8 cellular contexts compared by ENCODE assay signal in genomic region chr18:3129053-3129864, GRCh38.
A peak's percentile ranks its signal among the peaks of the same experiment; 100 is the strongest.
DNase-seq lines count a peak whose midpoint lies in the region; ATAC-seq and TF ChIP-seq lines count a peak whose summit lies in the region.

No MANE protein-coding gene starts in this region.

- H3K4me1 Mint-ChIP-seq in dendritic cell treated with granulocyte-macrophage colony-stimulating factor and Interleukin-4, amounts not matched to agents 40 ng/mL and 50 ng/mL, for 4 days (ENCODE audit: low read depth), result peaks cover 12% of the 10 kb centered on the region

- H3K27me3 Mint-ChIP-seq in dendritic cell treated with granulocyte-macrophage colony-stimulating factor and Interleukin-4, amounts not matched to agents 40 ng/mL and 50 ng/mL, for 4 days, result no peaks in the 10 kb centered on the region

- H3K9me3 Mint-ChIP-seq in dendritic cell treated with granulocyte-macrophage colony-stimulating factor and Interleukin-4, amounts not matched to agents 40 ng/mL and 50 ng/mL, for 4 days, result no peaks in the 10 kb centered on the region

- POLR2A ChIA-PET in AG04450 (lab: Yijun Ruan, JAX), result no interaction called here

- no peaks in the 10 kb centered on the region; the same call in 1 of the 2 replicates for H3K9me3 ChIP-seq in AG04450 (ENCODE audit: control insufficient read depth, insufficient read depth, low read length)

- DNase-seq in AG04450 (ENCODE audit: low read depth, low spot score) (peak; percentile 63), NCI-H748 (lab: John Stamatoyannopoulos, UW; ENCODE audit: unreplicated experiment) (peak; percentile 85), lower leg skin (ENCODE audit: low spot score in 2 of 2) (peak; percentile 66 to 95)
- DNase-seq in activated CD4-positive, alpha-beta T cell treated with anti-CD3 and anti-CD28 coated beads, Interleukin-2, amount 50 U/mL, for 24 hours (ENCODE audit: low read depth in 1 of 2, low spot score in 1 of 2), result peak; percentile 60 to 76
- peak; percentile 59 to 68 (median 64) for DNase-seq in stimulated activated CD4-positive, alpha-beta T cell treated with anti-CD3 and anti-CD28 coated beads, TNF-alpha, amount 100 ng/mL, for 4 hours (ENCODE audit: low read depth in 3 of 3)

- H3K4me3 Mint-ChIP-seq in dendritic cell treated with granulocyte-macrophage colony-stimulating factor and Interleukin-4, amounts not matched to agents 40 ng/mL and 50 ng/mL, for 4 days, result peak overlapping the region; percentile 64

- peak; percentile 89 for ATAC-seq in GM18858 (IDR thresholded peaks at IDR 0.05; ENCODE audit: unreplicated experiment)
- ATAC-seq in HG03066 (IDR thresholded peaks at IDR 0.05; ENCODE audit: low read depth, unreplicated experiment), result peak; percentile 91

- H3K4me3 ChIP-seq in AG04450 (ENCODE audit: low read depth, low read length), result no peak overlapping the region
- H3K4me3 ChIP-seq in lower leg skin (ENCODE audit: low read depth, poor library complexity, severe bottlenecking), result no peak overlapping the region

- peaks cover 5% of the 10 kb centered on the region for H3K27me3 ChIP-seq in AG04450 (ENCODE audit: control insufficient read depth, insufficient read depth, low read length)

- H3K27ac Mint-ChIP-seq in dendritic cell treated with granulocyte-macrophage colony-stimulating factor and Interleukin-4, amounts not matched to agents 40 ng/mL and 50 ng/mL, for 4 days, result peak overlapping the region; percentile 50

- H3K27ac ChIP-seq in AG04450 (ENCODE audit: low read depth, low read length), result no peak overlapping the region

- peak; percentile 93 for TF ChIP-seq CTCF in AG04450 (IDR thresholded peaks at IDR 0.05; ENCODE audit: low read depth, low read length)
- TF ChIP-seq CTCF in lower leg skin (IDR thresholded peaks at IDR 0.05), result peak in 1 of 3 donors; percentile 57

- TF ChIP-seq POLR2A in lower leg skin (IDR thresholded peaks at IDR 0.05), result no peak

- CTCF ChIA-PET in AG04450 (lab: Charles Lee), result interaction anchor here (0.6 to 5.0 kb wide), 73 partner anchors 7 to 367 kb away, joined by 3 to 62 read pairs (median 4); no protein-coding TSS in a partner anchor

- no peaks in the 10 kb centered on the region for H3K36me3 Mint-ChIP-seq in dendritic cell treated with granulocyte-macrophage colony-stimulating factor and Interleukin-4, amounts not matched to agents 40 ng/mL and 50 ng/mL, for 4 days (ENCODE audit: low read depth)

- intact Hi-C loops in dendritic cell treated with granulocyte-macrophage colony-stimulating factor and Interleukin-4, amounts not matched to agents 40 ng/mL and 50 ng/mL, for 4 days (cut with micrococcal nuclease), result loop anchor here (5.0 to 10.0 kb wide), 2 partner anchors 134 to 197 kb away; no protein-coding TSS in a partner anchor
- intact Hi-C loops in lower leg skin (cut with DNase I; ENCODE audit: low total_unique reads), result no loop called here

- 27 to 29% methylated on average over 16 of the region's 16 CpGs for WGBS in lower leg skin, 2 donors
